Comparison of ENCODE assay signal across 9 cellular contexts in the genomic region with DNA sequence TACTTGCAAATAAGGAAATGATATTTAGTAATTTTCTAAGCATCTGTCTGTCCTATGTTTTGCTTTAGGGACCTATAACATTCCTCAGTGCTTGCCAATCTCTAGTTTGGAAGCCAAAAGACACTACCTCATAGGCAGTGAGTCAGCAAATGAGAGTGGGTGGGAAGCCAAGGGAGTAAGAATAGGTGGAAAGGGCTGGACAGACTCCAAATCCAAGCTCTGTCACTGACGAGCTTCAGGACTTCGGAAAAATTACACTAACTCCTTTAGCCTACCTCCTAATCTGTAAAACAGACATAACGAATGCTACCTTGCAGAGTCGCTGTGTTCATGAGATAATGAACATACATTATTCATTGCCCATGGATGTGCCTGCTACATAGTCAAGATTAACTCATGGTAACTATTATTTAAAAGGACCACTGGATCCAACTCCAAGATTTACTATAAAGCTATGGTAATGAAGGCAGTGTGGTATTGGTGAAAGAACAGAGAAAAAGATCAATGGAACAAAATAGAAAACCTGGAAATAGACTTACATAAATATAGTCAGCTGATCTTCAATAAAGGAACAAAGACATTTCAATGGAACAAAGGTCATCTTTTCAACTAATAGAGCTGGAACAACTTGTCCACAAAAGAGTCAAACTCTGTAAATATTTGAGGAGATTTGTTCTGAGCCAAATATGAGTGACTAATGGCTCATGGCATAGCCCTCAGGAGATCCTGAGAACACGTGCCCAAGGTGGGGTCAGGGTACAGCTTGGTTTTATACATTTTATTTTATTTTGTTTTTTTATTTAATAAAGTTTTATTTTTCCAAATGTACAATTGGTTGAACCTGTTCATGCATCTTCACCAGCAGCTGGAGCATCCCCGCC.
DNase-seq lines count a peak whose midpoint lies in the region; ATAC-seq and TF ChIP-seq lines count a peak whose summit lies in the region.
"Had no signal": no experiment of that assay in that cellular context is flagged by ENCODE, and none has a peak within 500 bp of the region (broad histone marks: within the 10 kb centered on the region; RNA-seq: fewer than 3 reads in every experiment).

No MANE protein-coding gene starts in this region.

- H3K27me3 Mint-ChIP-seq in glutamatergic neuron (ENCODE audit: unreplicated experiment), result no peaks in the 10 kb centered on the region
- H3K27me3 Mint-ChIP-seq in effector memory CD8-positive, alpha-beta T cell, result peaks cover 21 to 30% of the 10 kb centered on the region in 2 donors

- H3K27ac ChIP-seq in Peyer's patch (peak overlapping the region in 3 of 4 donors; percentile 27 to 77 (median 66)), psoas muscle (peak overlapping the region; percentile 88)

- no peaks in the 10 kb centered on the region for H3K9me3 ChIP-seq in Peyer's patch
- no peaks in the 10 kb centered on the region for H3K9me3 ChIP-seq in psoas muscle

- no peaks in the 10 kb centered on the region for H3K4me1 Mint-ChIP-seq in glutamatergic neuron (ENCODE audit: low read depth, unreplicated experiment)
- H3K4me1 Mint-ChIP-seq in effector memory CD8-positive, alpha-beta T cell (ENCODE audit: low read depth in 2 of 2), result peaks cover 18 to 19% of the 10 kb centered on the region in 2 donors

- H3K36me3 ChIP-seq in Peyer's patch (no peaks in the 10 kb centered on the region), psoas muscle (ENCODE audit: insufficient read depth in 1 of 2, low read depth in 1 of 2) (no peaks in the 10 kb centered on the region)

- peak; percentile 99 for DNase-seq in EH (ENCODE audit: low read depth)
- peak in 1 of 3 donors; percentile 56 for DNase-seq in Peyer's patch
- peak; percentile 96 for DNase-seq in fibroblast of the conjunctiva (ENCODE audit: low read depth)
- no peak for DNase-seq in psoas muscle
- no peak for DNase-seq in glutamatergic neuron
- DNase-seq in effector memory CD8-positive, alpha-beta T cell, result no peak

- ATAC-seq in psoas muscle (peak; percentile 83 to 88 (median 86)), GM21360 (IDR thresholded peaks at IDR 0.05; ENCODE audit: unreplicated experiment) (no peak), HG03460 (IDR thresholded peaks at IDR 0.05; ENCODE audit: unreplicated experiment) (no peak)
- no peak for ATAC-seq in effector memory CD8-positive, alpha-beta T cell (replicated peaks)

- H3K4me1 ChIP-seq in Peyer's patch (peaks cover 0 to 29% (median 2%) of the 10 kb centered on the region in 4 donors), psoas muscle (peaks cover 53% of the 10 kb centered on the region)

- no peak overlapping the region for H3K4me3 Mint-ChIP-seq in glutamatergic neuron (ENCODE audit: unreplicated experiment)
- H3K4me3 Mint-ChIP-seq in effector memory CD8-positive, alpha-beta T cell, result no peak overlapping the region
- H3K4me3 Mint-ChIP-seq: central memory CD8-positive, alpha-beta T cell had no signal

- TF ChIP-seq POLR2A in Peyer's patch (IDR thresholded peaks at IDR 0.05), result no peak

- H3K27me3 ChIP-seq in Peyer's patch, result no peaks in the 10 kb centered on the region
- H3K27me3 ChIP-seq in psoas muscle (ENCODE audit: insufficient read depth in 3 of 3, low read length in 2 of 3), result no peaks in the 10 kb centered on the region

- peaks cover under 1% of the 10 kb centered on the region for H3K36me3 Mint-ChIP-seq in glutamatergic neuron (ENCODE audit: unreplicated experiment)
- peaks cover 3% of the 10 kb centered on the region for H3K36me3 Mint-ChIP-seq in effector memory CD8-positive, alpha-beta T cell (ENCODE audit: insufficient read depth)

- H3K9me3 Mint-ChIP-seq in glutamatergic neuron (ENCODE audit: unreplicated experiment), result no peaks in the 10 kb centered on the region
- no peaks in the 10 kb centered on the region for H3K9me3 Mint-ChIP-seq in effector memory CD8-positive, alpha-beta T cell
- H3K9me3 Mint-ChIP-seq: central memory CD8-positive, alpha-beta T cell had no signal

- intact Hi-C loops in psoas muscle (cut with DNase I), result no loop called here

- no peak overlapping the region for H3K4me3 ChIP-seq in Peyer's patch
- H3K4me3 ChIP-seq in psoas muscle, result no peak overlapping the region

- 32 to 39% (median 36%) methylated on average over 6 of the region's 6 CpGs for WGBS in psoas muscle, 3 donors

- no peak overlapping the region for H3K27ac Mint-ChIP-seq in glutamatergic neuron (ENCODE audit: unreplicated experiment)
- H3K27ac Mint-ChIP-seq in effector memory CD8-positive, alpha-beta T cell, result no peak overlapping the region

- TF ChIP-seq CTCF in Peyer's patch (IDR thresholded peaks at IDR 0.05), result no peak
- no peak for TF ChIP-seq CTCF in psoas muscle (IDR thresholded peaks at IDR 0.05)
- no peak for TF ChIP-seq CTCF in glutamatergic neuron (IDR thresholded peaks at IDR 0.05; ENCODE audit: partially characterized antibody, unreplicated experiment)

Comparison
In these comparisons a context has a peak if more than half of its experiments do, and no peak if none do; other contexts are left out.
1. DNase-seq: peak in EH (single experiment) and fibroblast of the conjunctiva (single experiment); none in psoas muscle (0 of 2), glutamatergic neuron (single experiment) and effector memory CD8-positive, alpha-beta T cell (0 of 3).
2. ATAC-seq: peak in psoas muscle (4 of 4); none in effector memory CD8-positive, alpha-beta T cell (single experiment), GM21360 (single experiment) and HG03460 (single experiment).